ENCODE assay signal across 10 cellular contexts in genomic region chr3:114144909-114145688, GRCh38. TPM values are rescaled to one million over a fixed set of nuclear protein-coding genes. Genes with fewer than 3 reads are reported as not detected.
DNase-seq lines count a peak whose midpoint lies in the region; ATAC-seq and TF ChIP-seq lines count a peak whose summit lies in the region.
"Had no signal": no experiment of that assay in that cellular context is flagged by ENCODE, and none has a peak within 500 bp of the region (broad histone marks: within the 10 kb centered on the region; RNA-seq: fewer than 3 reads in every experiment).

No MANE protein-coding gene starts in this region.

- H3K4me3 ChIP-seq in AG10803 (ENCODE audit: low read length) (no peak overlapping the region), Karpas-422 (ENCODE audit: low read length) (no peak overlapping the region)
- H3K4me3 ChIP-seq: cardiac muscle cell had no signal

- DNase-seq in AG10803 (ENCODE audit: low read depth) = peak; percentile 92
- peak; percentile 82 for DNase-seq in HFFc6
- DNase-seq in activated naive CD8-positive, alpha-beta T cell treated with anti-CD3 and anti-CD28 coated beads, Interleukin-2, amount 50 U/mL, for 24 hours = peak; percentile 23
- no peak for DNase-seq in mesothelial cell of epicardium (ENCODE audit: low spot score in 2 of 2, unreplicated experiment in 2 of 2)
- DNase-seq in HUDEP-2 (lab: John Stamatoyannopoulos, UW; ENCODE audit: unreplicated experiment in 76 of 76) = no peak
- DNase-seq in NCI-H1436 treated with DMSO at 0.1 percent for 48 hours (lab: John Stamatoyannopoulos, UW) = no peak
- no peak for DNase-seq in Karpas-422

- no peak overlapping the region for H3K4me2 ChIP-seq in Karpas-422 (ENCODE audit: low read depth, low read length, poor library complexity, severe bottlenecking)

- H3K4me3 Mint-ChIP-seq in HFFc6 = no peak overlapping the region; the same call in 1 of the 2 replicates
- H3K4me3 Mint-ChIP-seq in activated naive CD8-positive, alpha-beta T cell treated with anti-CD3 and anti-CD28 coated beads, Interleukin-2, amount 50 U/mL, for 24 hours = no peak overlapping the region
- no peak overlapping the region for H3K4me3 Mint-ChIP-seq in mesothelial cell of epicardium
- H3K4me3 Mint-ChIP-seq: natural killer cell treated with Interleukin-12 subunit alpha and Interleukin-12 subunit beta and Interleukin-15 and Interleukin-18, amount 100 ng/mL, for 72 hours had no signal

- no peaks in the 10 kb centered on the region for H3K9me3 ChIP-seq in Karpas-422 (ENCODE audit: low read length)

- H3K9me2 ChIP-seq in Karpas-422 (replicated peaks; ENCODE audit: insufficient read depth, low read length) = no peaks in the 10 kb centered on the region

- H3K27ac Mint-ChIP-seq in HFFc6 (peak overlapping the region; percentile 30), mesothelial cell of epicardium (peak overlapping the region; percentile 8)
- H3K27ac Mint-ChIP-seq in activated naive CD8-positive, alpha-beta T cell treated with anti-CD3 and anti-CD28 coated beads, Interleukin-2, amount 50 U/mL, for 24 hours = peak overlapping the region; percentile 14
- H3K27ac Mint-ChIP-seq: natural killer cell treated with Interleukin-12 subunit alpha and Interleukin-12 subunit beta and Interleukin-15 and Interleukin-18, amount 100 ng/mL, for 72 hours had no signal

- no peak overlapping the region for H2AFZ ChIP-seq in Karpas-422 (ENCODE audit: low read length)

- no peaks in the 10 kb centered on the region for H3K36me3 ChIP-seq in Karpas-422 (ENCODE audit: insufficient read depth, low read length)
- H3K36me3 ChIP-seq: cardiac muscle cell had no signal

- no peaks in the 10 kb centered on the region for H4K20me1 ChIP-seq in Karpas-422 (ENCODE audit: insufficient read depth, low read depth, low read length)

- H3K9ac ChIP-seq in Karpas-422 (ENCODE audit: low read length) = no peak overlapping the region

- H3K27me3 ChIP-seq in Karpas-422 (ENCODE audit: low read length) = no peaks in the 10 kb centered on the region
- H3K27me3 ChIP-seq: cardiac muscle cell had no signal

- H3K27me3 Mint-ChIP-seq in HFFc6 (ENCODE audit: insufficient read depth) = peaks cover 2% of the 10 kb centered on the region
- no peaks in the 10 kb centered on the region for H3K27me3 Mint-ChIP-seq in activated naive CD8-positive, alpha-beta T cell treated with anti-CD3 and anti-CD28 coated beads, Interleukin-2, amount 50 U/mL, for 24 hours
- no peaks in the 10 kb centered on the region for H3K27me3 Mint-ChIP-seq in mesothelial cell of epicardium (ENCODE audit: low read depth)

- TF ChIP-seq CTCF in AG10803 (conservative IDR thresholded peaks at IDR 0.05; ENCODE audit: low read length) (no peak), HFFc6 (IDR thresholded peaks at IDR 0.05) (no peak), mesothelial cell of epicardium (IDR thresholded peaks at IDR 0.05; ENCODE audit: unreplicated experiment) (no peak)

- ATAC-seq in activated naive CD8-positive, alpha-beta T cell treated with anti-CD3 and anti-CD28 coated beads, Interleukin-2, amount 50 U/mL, for 24 hours = peak; percentile 99
- ATAC-seq in GM19035 (IDR thresholded peaks at IDR 0.05; ENCODE audit: unreplicated experiment) = no peak

- H3K36me3 Mint-ChIP-seq in HFFc6 (ENCODE audit: low read depth) (no peaks in the 10 kb centered on the region), mesothelial cell of epicardium (no peaks in the 10 kb centered on the region)
- H3K36me3 Mint-ChIP-seq in activated naive CD8-positive, alpha-beta T cell treated with anti-CD3 and anti-CD28 coated beads, Interleukin-2, amount 50 U/mL, for 24 hours (ENCODE audit: low read depth) = no peaks in the 10 kb centered on the region
- H3K36me3 Mint-ChIP-seq: natural killer cell treated with Interleukin-12 subunit alpha and Interleukin-12 subunit beta and Interleukin-15 and Interleukin-18, amount 100 ng/mL, for 72 hours had no signal

- H3K9me3 Mint-ChIP-seq in HFFc6 = no peaks in the 10 kb centered on the region
- H3K9me3 Mint-ChIP-seq in activated naive CD8-positive, alpha-beta T cell treated with anti-CD3 and anti-CD28 coated beads, Interleukin-2, amount 50 U/mL, for 24 hours = no peaks in the 10 kb centered on the region
- H3K9me3 Mint-ChIP-seq in mesothelial cell of epicardium = no peaks in the 10 kb centered on the region
- H3K9me3 Mint-ChIP-seq: natural killer cell treated with Interleukin-12 subunit alpha and Interleukin-12 subunit beta and Interleukin-15 and Interleukin-18, amount 100 ng/mL, for 72 hours had no signal

- no peaks in the 10 kb centered on the region for H3K79me2 ChIP-seq in Karpas-422 (ENCODE audit: low read length)

- H3K4me1 ChIP-seq in Karpas-422 (ENCODE audit: low read length) = peaks cover 3% of the 10 kb centered on the region; the same call in 1 of the 2 replicates

- H3K27ac ChIP-seq in Karpas-422 (ENCODE audit: low read length) = no peak overlapping the region
- H3K27ac ChIP-seq: cardiac muscle cell had no signal

- peaks cover 30% of the 10 kb centered on the region for H3K4me1 Mint-ChIP-seq in HFFc6 (ENCODE audit: low read depth)
- peaks cover 11% of the 10 kb centered on the region for H3K4me1 Mint-ChIP-seq in activated naive CD8-positive, alpha-beta T cell treated with anti-CD3 and anti-CD28 coated beads, Interleukin-2, amount 50 U/mL, for 24 hours
- peaks cover 10% of the 10 kb centered on the region for H3K4me1 Mint-ChIP-seq in mesothelial cell of epicardium

RNA-seq across cellular contexts. Expression of gene DRD3, which starts 33.8 kb away (rescaled TPM):
- total RNA-seq in HFFc6 (2021; fragmentation: NEBNext Ultra II Directional; extraction: Animal tissue kit (Norgen Biotek cat#: 25700)) = not detected
- total RNA-seq in mesothelial cell of epicardium = not detected in 3 replicates
- total RNA-seq in Karpas-422 (2014; rRNA removed; shearing (Covaris generic); ENCODE audit: low replicate concordance) = not detected in 2 replicates
- total RNA-seq: natural killer cell treated with Interleukin-12 subunit alpha and Interleukin-12 subunit beta and Interleukin-15 and Interleukin-18, amount 100 ng/mL, for 72 hours had no signal

Comparison
In these comparisons a context has a peak if more than half of its experiments do, and no peak if none do; other contexts are left out.
1. DNase-seq: peak in AG10803 (single experiment), HFFc6 (single experiment) and activated naive CD8-positive, alpha-beta T cell treated with anti-CD3 and anti-CD28 coated beads, Interleukin-2, amount 50 U/mL, for 24 hours (single experiment); none in mesothelial cell of epicardium (0 of 2), HUDEP-2 (0 of 76), NCI-H1436 treated with DMSO at 0.1 percent for 48 hours (single experiment) and Karpas-422 (single experiment).
2. Peak in every context shown above with its lines, with median percentiles within 50 percentile points of each other: H3K27ac Mint-ChIP-seq.